ENCODE assay signal across 8 cellular contexts in genomic region chr19:6508028-6508771, GRCh38. TPM values are rescaled to one million over a fixed set of nuclear protein-coding genes. Genes with fewer than 3 reads are reported as not detected.
DNase-seq lines count a peak whose midpoint lies in the region; ATAC-seq, FAIRE-seq and TF ChIP-seq lines count a peak whose summit lies in the region.
"Not testable (repeated sequence)": the region's sequence is repeated elsewhere in the genome, so short reads cannot be mapped to it uniquely, and the experiment has no call there.
"Had no signal": no experiment of that assay in that cellular context is flagged by ENCODE, and none has a peak within 500 bp of the region (broad histone marks: within the 10 kb centered on the region; RNA-seq: fewer than 3 reads in every experiment).

No MANE protein-coding gene starts in this region.

- TF ChIP-seq CTCF in HEK293 (tag by site-specific recombination; IDR thresholded peaks at IDR 0.05); OCI-LY7 (conservative IDR thresholded peaks at IDR 0.05; ENCODE audit: low read length); GM12878 (IDR thresholded peaks at IDR 0.05 in 2 of 3, conservative IDR thresholded peaks at IDR 0.05 in 1 of 3; ENCODE audit: control insufficient read depth in 2 of 3, extremely low read depth in 1 of 3, insufficient read depth in 1 of 3, low read depth in 3 of 3, low read length in 3 of 3); osteoblast (IDR thresholded peaks at IDR 0.05; ENCODE audit: extremely low read depth, low read depth, low read length): not testable (repeated sequence)

- not testable (repeated sequence) for FAIRE-seq in GM12878 (lab: Jason Lieb, UNC)

- not testable (repeated sequence) for H3K4me3 ChIP-seq in HEK293 (ENCODE audit: low read depth, low read length); OCI-LY7 (ENCODE audit: low read depth, low read length, poor library complexity, severe bottlenecking); GM12878; osteoblast (ENCODE audit: insufficient read depth, low read length)

- H3K9ac ChIP-seq in GM12878 (ENCODE audit: control insufficient read depth, insufficient read depth, low read length) = not testable (repeated sequence)

- H2AFZ ChIP-seq in OCI-LY7 (ENCODE audit: low read length) (peak overlapping the region; percentile 49; the same call in 1 of the 2 replicates), GM12878 (ENCODE audit: control insufficient read depth, low read depth, low read length) (peak overlapping the region; percentile 12; the same call in 1 of the 2 replicates)
- H2AFZ ChIP-seq in osteoblast (ENCODE audit: low read length) = not testable (repeated sequence)

- not testable (repeated sequence) for TF ChIP-seq EP300 in GM12878 (IDR thresholded peaks at IDR 0.05; ENCODE audit: borderline replicate concordance in 1 of 2, control insufficient read depth in 1 of 2, low read depth in 2 of 2, low read length in 2 of 2)

- not testable (repeated sequence) for ATAC-seq in GM12878

- H3K9me2 ChIP-seq in OCI-LY7 (ENCODE audit: insufficient read depth, low read length) = not testable (repeated sequence)

- RAD21 ChIA-PET in GM12878 (lab: Charles Lee; ENCODE audit: unreplicated experiment) = not testable (repeated sequence)

- not testable (repeated sequence) for H4K20me1 ChIP-seq in OCI-LY7 (ENCODE audit: insufficient read depth, low read length); GM12878 (ENCODE audit: control insufficient read depth, insufficient read depth); osteoblast (ENCODE audit: insufficient read depth, low read length)

- SMC1A ChIA-PET in GM12878 (lab: Charles Lee; ENCODE audit: uncharacterized antibody, unreplicated experiment) = interaction anchor here (0.9 to 1.3 kb wide), 2 partner anchors 49 to 87 kb away, joined by 3 read pairs; partner anchors contain the start of gene SLC25A23

- not testable (repeated sequence) for H3K36me3 ChIP-seq in HEK293 (ENCODE audit: control insufficient read depth in 2 of 2, insufficient read depth in 1 of 2, low read length in 2 of 2); OCI-LY7 (ENCODE audit: insufficient read depth, low read length); GM12878 (ENCODE audit: control insufficient read depth in 2 of 2, insufficient read depth in 2 of 2, low read length in 1 of 2); osteoblast (ENCODE audit: insufficient read depth, low read length)

- H3K27me3 ChIP-seq in GM12878 (replicated peaks in 1 of 2; ENCODE audit: control insufficient read depth in 2 of 2, insufficient read depth in 2 of 2, low read length in 1 of 2); osteoblast (ENCODE audit: insufficient read depth, low read length): not testable (repeated sequence)

- WGBS in GM12878 (ENCODE audit: insufficient coverage, insufficient replicate concordance, low lambda C conversion rate, missing lambda C conversion rate) = 64% methylated on average over 9 of the region's 9 CpGs

- not testable (repeated sequence) for BruUV-seq in OCI-LY7 (replicated peaks; lab: Mats Ljungman, UMichigan); GM12878 (replicated peaks; lab: Mats Ljungman, UMichigan)

- in situ Hi-C loops in GM12878 (cut with MboI) = not testable (repeated sequence)

- POLR2A ChIA-PET in HEK293 (lab: Yijun Ruan, JAX) = interaction anchor here (0.6 to 1.4 kb wide), 2 partner anchors 9 to 412 kb away, joined by 3 to 7 read pairs; no protein-coding TSS in a partner anchor
- POLR2A ChIA-PET in OCI-LY7 (lab: Charles Lee); GM12878 (lab: Charles Lee): not testable (repeated sequence)

- H3K9me3 ChIP-seq in HEK293 (ENCODE audit: control insufficient read depth, insufficient read depth, low read depth, low read length); OCI-LY7 (ENCODE audit: low read length); GM12878 (replicated peaks; ENCODE audit: control insufficient read depth, insufficient read depth, low read length); osteoblast (ENCODE audit: low read depth, low read length): not testable (repeated sequence)

- not testable (repeated sequence) for DNase-seq in OCI-LY7 (ENCODE audit: low spot score); GM12878 (ENCODE audit: low read depth, low spot score)
- DNase-seq in osteoblast (ENCODE audit: insufficient read length, low spot score, missing footprints) = peak; percentile 34

- H3K27ac ChIP-seq in HEK293 (ENCODE audit: extremely low read depth, low read depth, low read length); OCI-LY7 (ENCODE audit: low read depth, low read length, poor library complexity, severe bottlenecking); GM12878 (ENCODE audit: control insufficient read depth, insufficient read depth); osteoblast (ENCODE audit: low read depth, low read length): not testable (repeated sequence)
- peak overlapping the region; percentile 97 for H3K27ac ChIP-seq in cingulate gyrus (ENCODE audit: low read depth, low read length)
- H3K27ac ChIP-seq in temporal lobe (ENCODE audit: low read depth, low read length) = peak overlapping the region; percentile 99

- not testable (repeated sequence) for TF ChIP-seq POLR2A in GM12878 (IDR thresholded peaks at IDR 0.05; ENCODE audit: low read depth, low read length)

- intact Hi-C loops in OCI-LY7 (cut with micrococcal nuclease; ENCODE audit: unreplicated experiment) = loop anchor here (10.0 kb wide), 1 partner anchor 113 kb away; the partner anchor contains the start of gene GTF2F1
- intact Hi-C loops in GM12878 (cut with micrococcal nuclease; ENCODE audit: unreplicated experiment) = loop anchor here (5.0 to 10.0 kb wide), 3 partner anchors 113 to 381 kb away; partner anchors contain the start of gene GTF2F1

- not testable (repeated sequence) for H3K4me1 ChIP-seq in HEK293 (ENCODE audit: control insufficient read depth, insufficient read depth, low read length); GM12878 (ENCODE audit: control insufficient read depth, insufficient read depth, low read length); osteoblast (ENCODE audit: insufficient read depth, low read length)
- H3K4me1 ChIP-seq in OCI-LY7 (ENCODE audit: insufficient read depth, low read length, poor library complexity, severe bottlenecking) = peaks cover 21% of the 10 kb centered on the region

- not testable (repeated sequence) for TF ChIP-seq RAD21 in GM12878 (IDR thresholded peaks at IDR 0.05; ENCODE audit: insufficient read depth, low read depth, low read length)

- CTCF ChIA-PET in HEK293 (lab: Yijun Ruan, JAX) (interaction anchor here (0.6 kb wide), 1 partner anchor 1761 kb away, joined by 3 read pairs; no protein-coding TSS in a partner anchor), GM12878 (lab: Yijun Ruan, JAX) (interaction anchor here (0.9 to 1.1 kb wide), 2 partner anchors 8 to 27 kb away, joined by 3 to 6 read pairs; partner anchors contain the start of gene DENND1C)
- CTCF ChIA-PET in OCI-LY7 (lab: Charles Lee; ENCODE audit: unreplicated experiment) = not testable (repeated sequence)

- H3K79me2 ChIP-seq in OCI-LY7 (ENCODE audit: insufficient read depth, low read depth, low read length); GM12878 (ENCODE audit: control insufficient read depth, insufficient read depth, low read length); osteoblast (ENCODE audit: insufficient read depth, low read length): not testable (repeated sequence)

- H3K4me2 ChIP-seq in OCI-LY7 (ENCODE audit: low read length); GM12878 (ENCODE audit: control insufficient read depth, insufficient read depth); osteoblast (ENCODE audit: insufficient read depth, low read length): not testable (repeated sequence)

RNA-seq across cellular contexts. Expression of gene TUBB4A, which starts 6.1 kb away (rescaled TPM):
- total RNA-seq in OCI-LY7 (2014; rRNA removed; shearing (Covaris generic)) = 9.7 and 14.4 TPM in 2 replicates
- 12.6 and 16.0 TPM in 2 replicates for total RNA-seq in OCI-LY7 (2022)
- total RNA-seq in GM12878 (2013; cell fraction: nucleolus; rRNA removed) = 1.8 and 4.3 TPM in 2 replicates
- 2.5 and 2.8 TPM in 2 replicates for total RNA-seq in GM12878 (2014; rRNA removed)
- total RNA-seq in GM12878 (2014; rRNA removed; fragmentation: Illumina TruSeq; extraction: Trizol) = 1.3 and 1.4 TPM in 2 replicates
- 22.4 and 30.4 TPM in 2 replicates for total RNA-seq in GM12878 (2021)
- 1.4 TPM for polyA plus RNA-seq in GM12878 (2011; ENCODE audit: low read depth)
- 0.12 and 0.29 TPM in 2 replicates for polyA plus RNA-seq in GM12878 (2011; rRNA removed)
- polyA plus RNA-seq in GM12878 (2011; cell fraction: cytosol; rRNA removed) = 1.2 and 1.6 TPM in 2 replicates
- polyA plus RNA-seq in GM12878 (2011; cell fraction: nucleus; rRNA removed) = 1.1 and 2.1 TPM in 2 replicates
- polyA plus RNA-seq in GM12878 (2012) = 4.8 and 8.1 TPM in 2 replicates
- 5.9 and 7.1 TPM in 2 replicates for polyA plus RNA-seq in GM12878 (2014; fragmentation: Illumina TruSeq; extraction: Trizol)
- polyA plus RNA-seq in GM12878 (2014; fragmentation: Nextera tagmentation; extraction: Ambion mirVana) = under 1 TPM; 0.79 to 0.85 TPM
- polyA plus RNA-seq in GM12878 (2014; rRNA removed) = 5.1 and 7.5 TPM in 2 replicates
- 10 to 100 TPM; 12.1 to 20.0 TPM for polyA plus RNA-seq in GM12878 (2016; fragmentation: Nextera tagmentation; extraction: Ambion mirVana)
- 0.73 and 2.7 TPM in 2 replicates for polyA minus RNA-seq in GM12878 (2011; rRNA and poly(A)+ RNA removed)
- 3.4 and 8.4 TPM in 2 replicates for polyA minus RNA-seq in GM12878 (2011; cell fraction: cytosol; rRNA and poly(A)+ RNA removed)
- 1.1 and 2.9 TPM in 2 replicates for polyA minus RNA-seq in GM12878 (2011; cell fraction: nucleus; rRNA and poly(A)+ RNA removed)
- total RNA-seq in osteoblast = not detected in 2 replicates
- total RNA-seq in temporal lobe = 116 TPM
- polyA plus RNA-seq: BJ had no signal

RNA-seq across cellular contexts. Expression of gene TNFSF9, which starts 22.6 kb away (rescaled TPM):
- 18.1 and 22.3 TPM in 2 replicates for total RNA-seq in OCI-LY7 (2014; rRNA removed; shearing (Covaris generic))
- total RNA-seq in OCI-LY7 (2022) (16.1 and 20.9 TPM in 2 replicates), GM12878 (2014; rRNA removed) (72.8 and 75.3 TPM in 2 replicates), GM12878 (2014; rRNA removed; fragmentation: Illumina TruSeq; extraction: Trizol) (20.9 and 22.7 TPM in 2 replicates), GM12878 (2021) (60.1 TPM in 2 replicates), osteoblast (12.7 and 16.6 TPM in 2 replicates), temporal lobe (1.5 TPM)
- 48.6 and 53.3 TPM in 2 replicates for total RNA-seq in GM12878 (2013; cell fraction: nucleolus; rRNA removed)
- polyA plus RNA-seq in GM12878 (2011; ENCODE audit: low read depth) = 20.3 TPM
- polyA plus RNA-seq in GM12878 (2011; rRNA removed) (24.6 and 33.3 TPM in 2 replicates), GM12878 (2014; fragmentation: Illumina TruSeq; extraction: Trizol) (13.4 and 14.7 TPM in 2 replicates), GM12878 (2014; fragmentation: Nextera tagmentation; extraction: Ambion mirVana) (10 to 100 TPM in 1 of 2 experiments, 1 to 10 TPM in 1; 6.2 to 12.8 TPM), GM12878 (2014; rRNA removed) (46.8 and 48.0 TPM in 2 replicates), GM12878 (2016; fragmentation: Nextera tagmentation; extraction: Ambion mirVana) (10 to 100 TPM; 20.7 to 21.5 TPM)
- polyA plus RNA-seq in GM12878 (2011; cell fraction: cytosol; rRNA removed) = 31.1 and 35.9 TPM in 2 replicates
- 21.7 and 29.6 TPM in 2 replicates for polyA plus RNA-seq in GM12878 (2011; cell fraction: nucleus; rRNA removed)
- polyA plus RNA-seq in GM12878 (2012) = 41.9 and 76.9 TPM in 2 replicates
- 11.6 and 25.0 TPM in 2 replicates for polyA minus RNA-seq in GM12878 (2011; rRNA and poly(A)+ RNA removed)
- polyA minus RNA-seq in GM12878 (2011; cell fraction: cytosol; rRNA and poly(A)+ RNA removed) = 19.6 and 29.1 TPM in 2 replicates
- polyA minus RNA-seq in GM12878 (2011; cell fraction: nucleus; rRNA and poly(A)+ RNA removed) = 14.4 and 18.5 TPM in 2 replicates

RNA-seq across cellular contexts. Expression of gene DENND1C, which starts 26.6 kb away (rescaled TPM):
- total RNA-seq in OCI-LY7 (2014; rRNA removed; shearing (Covaris generic)) = 40.9 and 41.8 TPM in 2 replicates
- total RNA-seq in OCI-LY7 (2022) = 68.3 and 76.1 TPM in 2 replicates
- 36.0 and 43.4 TPM in 2 replicates for total RNA-seq in GM12878 (2013; cell fraction: nucleolus; rRNA removed)
- 16.4 and 24.5 TPM in 2 replicates for total RNA-seq in GM12878 (2014; rRNA removed)
- 10.9 and 11.5 TPM in 2 replicates for total RNA-seq in GM12878 (2014; rRNA removed; fragmentation: Illumina TruSeq; extraction: Trizol)
- total RNA-seq in GM12878 (2021) = 50.5 and 54.3 TPM in 2 replicates
- 18.1 TPM for polyA plus RNA-seq in GM12878 (2011; ENCODE audit: low read depth)
- 10.6 and 25.8 TPM in 2 replicates for polyA plus RNA-seq in GM12878 (2011; rRNA removed)
- polyA plus RNA-seq in GM12878 (2011; cell fraction: cytosol; rRNA removed) = 27.6 and 35.8 TPM in 2 replicates
- polyA plus RNA-seq in GM12878 (2011; cell fraction: nucleus; rRNA removed) = 98.7 and 103 TPM in 2 replicates
- 39.5 and 44.4 TPM in 2 replicates for polyA plus RNA-seq in GM12878 (2012)
- polyA plus RNA-seq in GM12878 (2014; fragmentation: Illumina TruSeq; extraction: Trizol) = 24.6 and 39.5 TPM in 2 replicates
- 1 to 10 TPM; 2.4 to 2.8 TPM for polyA plus RNA-seq in GM12878 (2014; fragmentation: Nextera tagmentation; extraction: Ambion mirVana)
- polyA plus RNA-seq in GM12878 (2014; rRNA removed) = 49.1 and 59.0 TPM in 2 replicates
- polyA plus RNA-seq in GM12878 (2016; fragmentation: Nextera tagmentation; extraction: Ambion mirVana) = 10 to 100 TPM; 45.8 to 45.9 TPM
- polyA minus RNA-seq in GM12878 (2011; rRNA and poly(A)+ RNA removed) = 8.0 and 18.8 TPM in 2 replicates
- polyA minus RNA-seq in GM12878 (2011; cell fraction: cytosol; rRNA and poly(A)+ RNA removed) = 11.4 and 12.4 TPM in 2 replicates
- 18.0 and 30.9 TPM in 2 replicates for polyA minus RNA-seq in GM12878 (2011; cell fraction: nucleus; rRNA and poly(A)+ RNA removed)
- total RNA-seq in osteoblast = not detected in 2 replicates
- total RNA-seq in temporal lobe = 0.25 TPM
- total RNA-seq: Daoy had no signal

RNA-seq across cellular contexts. Expression of gene CRB3, which starts 44.1 kb away (rescaled TPM):
- 1.2 and 1.5 TPM in 2 replicates for total RNA-seq in OCI-LY7 (2014; rRNA removed; shearing (Covaris generic))
- total RNA-seq in OCI-LY7 (2022) (2.3 and 2.9 TPM in 2 replicates), GM12878 (2014; rRNA removed) (0.82 and 1.6 TPM in 2 replicates), GM12878 (2014; rRNA removed; fragmentation: Illumina TruSeq; extraction: Trizol) (0.18 TPM in 1 of 2 replicates, not detected in the other), GM12878 (2021) (0.43 and 1.4 TPM in 2 replicates), osteoblast (not detected in 2 replicates), temporal lobe (0.25 TPM)
- 0.58 and 0.73 TPM in 2 replicates for total RNA-seq in GM12878 (2013; cell fraction: nucleolus; rRNA removed)
- 0.47 TPM for polyA plus RNA-seq in GM12878 (2011; ENCODE audit: low read depth)
- polyA plus RNA-seq in GM12878 (2011; rRNA removed) (0.56 and 0.98 TPM in 2 replicates), GM12878 (2014; fragmentation: Illumina TruSeq; extraction: Trizol) (0.41 TPM in 1 of 2 replicates, not detected in the other), GM12878 (2014; fragmentation: Nextera tagmentation; extraction: Ambion mirVana) (under 1 TPM in 1 of 2 experiments, not detected in 1; 0.11 TPM), GM12878 (2014; rRNA removed) (0.97 and 1.2 TPM in 2 replicates), GM12878 (2016; fragmentation: Nextera tagmentation; extraction: Ambion mirVana) (1 to 10 TPM; 1.1 to 1.9 TPM)
- polyA plus RNA-seq in GM12878 (2011; cell fraction: cytosol; rRNA removed) = 1.5 and 3.4 TPM in 2 replicates
- polyA plus RNA-seq in GM12878 (2011; cell fraction: nucleus; rRNA removed) = 4.0 and 5.0 TPM in 2 replicates
- 0.53 and 1.4 TPM in 2 replicates for polyA plus RNA-seq in GM12878 (2012)
- 0.37 and 1.4 TPM in 2 replicates for polyA minus RNA-seq in GM12878 (2011; rRNA and poly(A)+ RNA removed)
- polyA minus RNA-seq in GM12878 (2011; cell fraction: cytosol; rRNA and poly(A)+ RNA removed) = 3.2 TPM in 1 of 2 replicates, not detected in the other
- polyA minus RNA-seq in GM12878 (2011; cell fraction: nucleus; rRNA and poly(A)+ RNA removed) = 0.24 and 2.7 TPM in 2 replicates
- total RNA-seq: Daoy had no signal
- polyA plus RNA-seq: BJ had no signal

RNA-seq across cellular contexts. Expression of gene SLC25A23, which starts 48.6 kb away (rescaled TPM):
- total RNA-seq in OCI-LY7 (2014; rRNA removed; shearing (Covaris generic)) = 48.4 and 50.9 TPM in 2 replicates
- total RNA-seq in OCI-LY7 (2022) (65.5 and 65.7 TPM in 2 replicates), GM12878 (2014; rRNA removed) (51.9 and 66.4 TPM in 2 replicates), GM12878 (2014; rRNA removed; fragmentation: Illumina TruSeq; extraction: Trizol) (35.4 and 36.2 TPM in 2 replicates), GM12878 (2021) (85.8 and 97.2 TPM in 2 replicates), osteoblast (22.8 and 23.6 TPM in 2 replicates), temporal lobe (38.8 TPM)
- total RNA-seq in GM12878 (2013; cell fraction: nucleolus; rRNA removed) = 27.8 and 31.7 TPM in 2 replicates
- 27.3 TPM for polyA plus RNA-seq in GM12878 (2011; ENCODE audit: low read depth)
- polyA plus RNA-seq in GM12878 (2011; rRNA removed) (16.6 and 25.6 TPM in 2 replicates), GM12878 (2014; fragmentation: Illumina TruSeq; extraction: Trizol) (60.7 and 70.2 TPM in 2 replicates), GM12878 (2014; fragmentation: Nextera tagmentation; extraction: Ambion mirVana) (10 to 100 TPM; 10.2 to 13.6 TPM), GM12878 (2014; rRNA removed) (79.5 and 83.1 TPM in 2 replicates), GM12878 (2016; fragmentation: Nextera tagmentation; extraction: Ambion mirVana) (10 to 100 TPM; 42.7 to 57.4 TPM)
- 43.6 and 47.6 TPM in 2 replicates for polyA plus RNA-seq in GM12878 (2011; cell fraction: cytosol; rRNA removed)
- polyA plus RNA-seq in GM12878 (2011; cell fraction: nucleus; rRNA removed) = 42.9 and 54.9 TPM in 2 replicates
- polyA plus RNA-seq in GM12878 (2012) = 47.9 and 65.2 TPM in 2 replicates
- polyA minus RNA-seq in GM12878 (2011; rRNA and poly(A)+ RNA removed) = 25.0 and 39.9 TPM in 2 replicates
- 29.4 and 41.7 TPM in 2 replicates for polyA minus RNA-seq in GM12878 (2011; cell fraction: cytosol; rRNA and poly(A)+ RNA removed)
- polyA minus RNA-seq in GM12878 (2011; cell fraction: nucleus; rRNA and poly(A)+ RNA removed) = 14.1 and 15.5 TPM in 2 replicates
